Comparison of ENCODE assay signal across 17 cellular contexts in the genomic region with DNA sequence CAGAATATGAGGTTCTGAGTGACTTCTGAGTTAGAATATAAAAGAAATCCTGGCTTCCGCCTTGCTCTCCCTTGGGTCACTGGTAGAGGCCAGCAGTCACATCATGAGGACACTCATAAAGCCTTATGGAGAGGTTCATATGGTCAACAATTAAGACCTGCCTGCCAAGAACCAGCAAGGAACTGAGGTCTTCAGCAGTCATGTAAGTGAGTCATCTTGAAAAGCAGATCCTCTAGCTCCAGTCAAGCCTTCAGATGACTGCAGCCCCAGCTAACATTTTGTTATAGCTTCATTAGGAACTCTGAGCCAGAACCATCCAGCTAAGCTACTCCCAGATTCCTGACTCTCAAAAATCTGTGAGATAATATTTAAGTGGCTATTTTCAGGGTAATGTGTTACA.
"Had no signal": no experiment of that assay in that cellular context is flagged by ENCODE, and none has a peak within 500 bp of the region (broad histone marks: within the 10 kb centered on the region; RNA-seq: fewer than 3 reads in every experiment).

No MANE protein-coding gene starts in this region.

- H3K27me3 Mint-ChIP-seq: activated CD8-positive, alpha-beta memory T cell treated with anti-CD3 and anti-CD28 coated beads, Interleukin-2, amount 10 ng/mL, durations not matched to agents 7 days and 5 days; activated naive CD4-positive, alpha-beta T cell treated with anti-CD3 and anti-CD28 coated beads, Interleukin-2, amount 10 ng/mL, durations not matched to agents 7 days and 5 days; stimulated activated naive CD8-positive, alpha-beta T cell treated with anti-CD3 and anti-CD28 coated beads, Interleukin-15, amount 100 ng/mL, for 72 hours had no signal

- H3K4me1 Mint-ChIP-seq: activated naive CD4-positive, alpha-beta T cell treated with anti-CD3 and anti-CD28 coated beads, Interleukin-2, amount 10 ng/mL, durations not matched to agents 7 days and 5 days had no signal

- DNase-seq: activated CD4-positive, alpha-beta T cell treated with anti-CD3 and anti-CD28 coated beads, Interleukin-2, amount 50 U/mL, for 4 hours; activated CD4-positive, CD25-positive, alpha-beta regulatory T cell treated with anti-CD3 and anti-CD28 coated beads, Interleukin-2, amount 50 U/mL, for 72 hours; activated CD8-positive, alpha-beta memory T cell treated with anti-CD3 and anti-CD28 coated beads, Interleukin-2, amount 10 ng/mL, durations not matched to agents 7 days and 5 days; activated naive CD4-positive, alpha-beta T cell treated with anti-CD3 and anti-CD28 coated beads, Interleukin-2, amount 10 ng/mL, durations not matched to agents 7 days and 5 days; amniotic stem cell; endodermal cell; glutamatergic neuron; left cardiac atrium; lower lobe of right lung; pancreas; stimulated activated CD4-positive, alpha-beta T cell treated with anti-CD3 and anti-CD28 coated beads, Interleukin-4, amount 100 ng/mL, for 4 hours; stimulated activated naive CD8-positive, alpha-beta T cell treated with anti-CD3 and anti-CD28 coated beads, Interleukin-15, amount 100 ng/mL, for 72 hours had no signal

- ATAC-seq: activated CD8-positive, alpha-beta memory T cell treated with anti-CD3 and anti-CD28 coated beads, Interleukin-2, amount 10 ng/mL, durations not matched to agents 7 days and 5 days; left cardiac atrium; pancreas; stimulated activated naive CD8-positive, alpha-beta T cell treated with anti-CD3 and anti-CD28 coated beads, Interleukin-15, amount 100 ng/mL, for 72 hours had no signal

- H3K9me3 ChIP-seq: lower lobe of right lung, pancreas, thoracic aorta, vagina had no signal

- H3K27ac Mint-ChIP-seq: activated CD8-positive, alpha-beta memory T cell treated with anti-CD3 and anti-CD28 coated beads, Interleukin-2, amount 10 ng/mL, durations not matched to agents 7 days and 5 days; activated naive CD4-positive, alpha-beta T cell treated with anti-CD3 and anti-CD28 coated beads, Interleukin-2, amount 10 ng/mL, durations not matched to agents 7 days and 5 days; endodermal cell; mesothelial cell of epicardium; neural progenitor cell; stimulated activated naive CD8-positive, alpha-beta T cell treated with anti-CD3 and anti-CD28 coated beads, Interleukin-15, amount 100 ng/mL, for 72 hours had no signal

- H3K27me3 ChIP-seq: neural progenitor cell, pancreas, vagina had no signal

- H3K36me3 Mint-ChIP-seq: mesothelial cell of epicardium had no signal

- H3K4me3 Mint-ChIP-seq: activated CD8-positive, alpha-beta memory T cell treated with anti-CD3 and anti-CD28 coated beads, Interleukin-2, amount 10 ng/mL, durations not matched to agents 7 days and 5 days; activated naive CD4-positive, alpha-beta T cell treated with anti-CD3 and anti-CD28 coated beads, Interleukin-2, amount 10 ng/mL, durations not matched to agents 7 days and 5 days; endodermal cell; mesothelial cell of epicardium; neural progenitor cell; stimulated activated naive CD8-positive, alpha-beta T cell treated with anti-CD3 and anti-CD28 coated beads, Interleukin-15, amount 100 ng/mL, for 72 hours had no signal

- H3K4me3 ChIP-seq: lower lobe of right lung, neural progenitor cell, pancreas, skin epidermis, thoracic aorta, vagina had no signal

- H3K36me3 ChIP-seq: lower lobe of right lung, neural progenitor cell, pancreas, thoracic aorta, vagina had no signal

- H3K9me3 Mint-ChIP-seq: activated naive CD4-positive, alpha-beta T cell treated with anti-CD3 and anti-CD28 coated beads, Interleukin-2, amount 10 ng/mL, durations not matched to agents 7 days and 5 days; endodermal cell; stimulated activated naive CD8-positive, alpha-beta T cell treated with anti-CD3 and anti-CD28 coated beads, Interleukin-15, amount 100 ng/mL, for 72 hours had no signal

- H3K27ac ChIP-seq: lower lobe of right lung, neural progenitor cell, pancreas, skin epidermis, thoracic aorta, vagina had no signal
